26 cellular contexts compared by ENCODE assay signal in the genomic region with DNA sequence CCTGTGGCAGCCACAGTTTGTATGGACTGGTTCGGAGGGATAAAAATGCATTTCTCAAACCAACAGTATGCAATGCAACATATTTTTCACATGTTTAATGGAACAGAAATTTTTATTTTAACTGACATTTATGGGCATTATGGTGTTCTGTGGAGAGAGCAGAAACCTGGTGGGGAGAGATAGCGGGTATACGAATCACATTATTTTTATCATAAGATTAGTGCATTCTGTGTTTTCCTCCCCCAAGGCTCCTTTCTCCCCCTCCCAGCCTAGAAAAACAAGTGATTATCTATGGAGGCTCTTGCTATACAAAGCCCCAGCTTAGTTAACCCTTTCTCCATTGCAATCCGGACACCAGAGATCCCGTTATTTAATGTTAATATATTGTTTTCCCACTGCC.
"Had no signal": no experiment of that assay in that cellular context is flagged by ENCODE, and none has a peak within 500 bp of the region (broad histone marks: within the 10 kb centered on the region; RNA-seq: fewer than 3 reads in every experiment).

No MANE protein-coding gene starts in this region.

- H3K4me3 Mint-ChIP-seq: natural killer cell treated with Interleukin-12 subunit alpha and Interleukin-12 subunit beta and Interleukin-15 and Interleukin-18, amount 100 ng/mL, for 72 hours; neural progenitor cell; stimulated activated effector memory CD8-positive, alpha-beta T cell treated with anti-CD3 and anti-CD28 coated beads, Interleukin-12 subunit alpha, Interleukin-12 subunit beta, amount 100 ng/mL, for 72 hours; stimulated activated naive B cell treated with anti-CD40 and anti-IgM and Interleukin-4, amounts not matched to agents 10 μg/mL and 1 μg/mL and 100 μg/mL, for 72 hours; stimulated activated naive CD8-positive, alpha-beta T cell treated with anti-CD3 and anti-CD28 coated beads, Interleukin-15, Interleukin-2, amounts not matched to agents 100 ng/mL and 50 ng/mL, for 24 hours had no signal

- H3K4me2 ChIP-seq: neural progenitor cell had no signal

- H3K79me2 ChIP-seq: parathyroid adenoma had no signal

- H3K27ac Mint-ChIP-seq: natural killer cell treated with Interleukin-12 subunit alpha and Interleukin-12 subunit beta and Interleukin-15 and Interleukin-18, amount 100 ng/mL, for 72 hours; neural progenitor cell; progenitor cell of endocrine pancreas; stimulated activated effector memory CD8-positive, alpha-beta T cell treated with anti-CD3 and anti-CD28 coated beads, Interleukin-12 subunit alpha, Interleukin-12 subunit beta, amount 100 ng/mL, for 72 hours; stimulated activated naive B cell treated with anti-CD40 and anti-IgM and Interleukin-4, amounts not matched to agents 10 μg/mL and 1 μg/mL and 100 μg/mL, for 72 hours; stimulated activated naive CD8-positive, alpha-beta T cell treated with anti-CD3 and anti-CD28 coated beads, Interleukin-15, Interleukin-2, amounts not matched to agents 100 ng/mL and 50 ng/mL, for 24 hours had no signal

- H3K9ac ChIP-seq: neural progenitor cell, parathyroid adenoma had no signal

- H3K27me3 Mint-ChIP-seq: natural killer cell treated with Interleukin-12 subunit alpha and Interleukin-12 subunit beta and Interleukin-15 and Interleukin-18, amount 100 ng/mL, for 72 hours; stimulated activated naive B cell treated with anti-CD40 and anti-IgM and Interleukin-4, amounts not matched to agents 10 μg/mL and 1 μg/mL and 100 μg/mL, for 72 hours; stimulated activated naive CD8-positive, alpha-beta T cell treated with anti-CD3 and anti-CD28 coated beads, Interleukin-15, Interleukin-2, amounts not matched to agents 100 ng/mL and 50 ng/mL, for 24 hours had no signal

- H2AFZ ChIP-seq: neural progenitor cell, parathyroid adenoma had no signal

- H3K9me3 ChIP-seq: ovary, psoas muscle, right lobe of liver, stomach, thoracic aorta, thyroid gland, upper lobe of left lung, vagina had no signal

- H3K27me3 ChIP-seq: neural progenitor cell, ovary, right lobe of liver, sigmoid colon, stomach, thyroid gland, tibial nerve, upper lobe of left lung, vagina had no signal

- DNase-seq: occipital lobe; ovary; psoas muscle; right lobe of liver; sigmoid colon; small intestine; stimulated activated CD4-positive, alpha-beta T cell treated with anti-CD3 and anti-CD28 coated beads, Interleukin-15, amount 100 ng/mL, for 24 hours; stimulated activated CD4-positive, alpha-beta T cell treated with anti-CD3 and anti-CD28 coated beads, Interleukin-2, amount 100 ng/mL, for 24 hours; stimulated activated CD4-positive, alpha-beta T cell treated with anti-CD3 and anti-CD28 coated beads, Interleukin-2, amount 100 ng/mL, for 48 hours; stimulated activated CD4-positive, alpha-beta T cell treated with anti-CD3 and anti-CD28 coated beads, Interleukin-4, amount 100 ng/mL, for 24 hours; stimulated activated naive B cell treated with anti-CD40 and anti-IgM and Interleukin-4, amounts not matched to agents 10 μg/mL and 1 μg/mL and 100 μg/mL, for 72 hours; stimulated activated naive CD4-positive, alpha-beta T cell treated with Interleukin-2 at 50 U/mL for 16 hours; stomach; thyroid gland; trophoblast cell; upper lobe of left lung had no signal

- H3K4me3 ChIP-seq: neural progenitor cell, ovary, psoas muscle, right lobe of liver, sigmoid colon, stomach, thoracic aorta, thyroid gland, tibial nerve, upper lobe of left lung, vagina had no signal

- H3K27ac ChIP-seq: neural progenitor cell, ovary, parathyroid adenoma, psoas muscle, right lobe of liver, sigmoid colon, stomach, thoracic aorta, thyroid gland, tibial nerve, upper lobe of left lung, vagina had no signal

- H3K36me3 ChIP-seq: neural progenitor cell, ovary, right lobe of liver, sigmoid colon, stomach, thoracic aorta, thyroid gland, tibial nerve, upper lobe of left lung, vagina had no signal

- H3K36me3 Mint-ChIP-seq: natural killer cell treated with Interleukin-12 subunit alpha and Interleukin-12 subunit beta and Interleukin-15 and Interleukin-18, amount 100 ng/mL, for 72 hours; neural progenitor cell; stimulated activated effector memory CD8-positive, alpha-beta T cell treated with anti-CD3 and anti-CD28 coated beads, Interleukin-12 subunit alpha, Interleukin-12 subunit beta, amount 100 ng/mL, for 72 hours; stimulated activated naive B cell treated with anti-CD40 and anti-IgM and Interleukin-4, amounts not matched to agents 10 μg/mL and 1 μg/mL and 100 μg/mL, for 72 hours had no signal

- H3K4me1 ChIP-seq: parathyroid adenoma, psoas muscle, right lobe of liver, sigmoid colon, stomach, thyroid gland, tibial nerve, upper lobe of left lung, vagina had no signal

- H3K4me1 Mint-ChIP-seq: stimulated activated effector memory CD8-positive, alpha-beta T cell treated with anti-CD3 and anti-CD28 coated beads, Interleukin-12 subunit alpha, Interleukin-12 subunit beta, amount 100 ng/mL, for 72 hours; stimulated activated naive B cell treated with anti-CD40 and anti-IgM and Interleukin-4, amounts not matched to agents 10 μg/mL and 1 μg/mL and 100 μg/mL, for 72 hours had no signal

- ATAC-seq: natural killer cell treated with Interleukin-12 subunit alpha and Interleukin-12 subunit beta and Interleukin-15 and Interleukin-18, amount 100 ng/mL, for 72 hours; psoas muscle; right cardiac atrium; right lobe of liver; stimulated activated effector memory CD8-positive, alpha-beta T cell treated with anti-CD3 and anti-CD28 coated beads, Interleukin-12 subunit alpha, Interleukin-12 subunit beta, amount 100 ng/mL, for 72 hours; stimulated activated naive B cell treated with anti-CD40 and anti-IgM and Interleukin-4, amounts not matched to agents 10 μg/mL and 1 μg/mL and 100 μg/mL, for 72 hours had no signal
